Comparison of ENCODE assay signal across 22 cellular contexts in the genomic region with DNA sequence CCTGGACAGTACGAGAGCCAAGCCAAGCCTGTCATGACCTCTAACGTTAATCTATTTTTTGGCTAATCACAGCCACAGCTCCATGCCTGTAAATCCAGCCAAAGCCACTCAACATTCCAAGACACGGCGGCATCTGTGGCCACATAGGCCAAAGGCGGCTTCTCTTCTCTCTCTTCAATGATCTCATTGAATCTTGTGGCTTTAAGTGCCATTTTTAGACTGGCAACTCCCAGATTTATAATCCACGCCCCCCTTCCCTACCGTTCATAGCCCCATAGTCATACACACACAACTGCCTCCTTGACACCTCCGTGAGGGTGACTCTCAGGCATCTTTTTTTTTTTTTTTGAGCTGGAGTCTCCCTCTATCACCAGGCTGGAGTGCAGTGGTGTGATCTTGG. TPM values are rescaled to one million over a fixed set of nuclear protein-coding genes. Genes with fewer than 3 reads are reported as not detected.
A peak's percentile ranks its signal among the peaks of the same experiment; 100 is the strongest.
DNase-seq lines count a peak whose midpoint lies in the region; ATAC-seq and TF ChIP-seq lines count a peak whose summit lies in the region.
"Had no signal": no experiment of that assay in that cellular context is flagged by ENCODE, and none has a peak within 500 bp of the region (broad histone marks: within the 10 kb centered on the region; RNA-seq: fewer than 3 reads in every experiment).

No MANE protein-coding gene starts in this region.

- H3K9me3 Mint-ChIP-seq in activated CD4-positive, alpha-beta T cell treated with anti-CD3 and anti-CD28 coated beads, Interleukin-2, amount 10 ng/mL, durations not matched to agents 7 days and 5 days = no peaks in the 10 kb centered on the region
- H3K9me3 Mint-ChIP-seq: immature natural killer cell; stimulated activated naive CD8-positive, alpha-beta T cell treated with anti-CD3 and anti-CD28 coated beads, Interleukin-15, amount 100 ng/mL, for 72 hours had no signal

- H3K4me1 ChIP-seq in left lung = peaks cover 2 to 24% of the 10 kb centered on the region in 2 donors
- H3K4me1 ChIP-seq in tibial artery = peaks cover 0 to 16% (median 12%) of the 10 kb centered on the region in 4 donors

- H3K4me1 Mint-ChIP-seq in activated CD4-positive, alpha-beta T cell treated with anti-CD3 and anti-CD28 coated beads, Interleukin-2, amount 10 ng/mL, durations not matched to agents 7 days and 5 days = peaks cover 45% of the 10 kb centered on the region

- intact Hi-C loops in left lung (cut with DNase I) = no loop called here
- intact Hi-C loops in tibial artery (cut with DNase I; ENCODE audit: low total_unique reads) = no loop called here
- intact Hi-C loops in posterior vena cava (cut with DNase I) = loop anchor here in 1 of 2 donors (10.0 kb wide), 1 partner anchor 100 kb away; no protein-coding TSS in a partner anchor

- peak overlapping the region; percentile 42 for H3K27ac Mint-ChIP-seq in activated CD4-positive, alpha-beta T cell treated with anti-CD3 and anti-CD28 coated beads, Interleukin-2, amount 10 ng/mL, durations not matched to agents 7 days and 5 days
- H3K27ac Mint-ChIP-seq: immature natural killer cell had no signal

- ATAC-seq in left lung (peak; percentile 26), GM19467 (IDR thresholded peaks at IDR 0.05; ENCODE audit: unreplicated experiment) (no peak), GM21526 (IDR thresholded peaks at IDR 0.05; ENCODE audit: low FRiP score, unreplicated experiment) (no peak)
- ATAC-seq: pancreas; stimulated activated naive CD8-positive, alpha-beta T cell treated with anti-CD3 and anti-CD28 coated beads, Interleukin-15, amount 100 ng/mL, for 72 hours had no signal

- H3K36me3 ChIP-seq in left lung (no peaks in the 10 kb centered on the region), tibial artery (no peaks in the 10 kb centered on the region)
- H3K36me3 ChIP-seq: lower lobe of right lung, pancreas had no signal

- no peak overlapping the region for H3K4me3 Mint-ChIP-seq in activated CD4-positive, alpha-beta T cell treated with anti-CD3 and anti-CD28 coated beads, Interleukin-2, amount 10 ng/mL, durations not matched to agents 7 days and 5 days
- H3K4me3 Mint-ChIP-seq: CD14-positive monocyte; immature natural killer cell; stimulated activated naive CD8-positive, alpha-beta T cell treated with anti-CD3 and anti-CD28 coated beads, Interleukin-15, amount 100 ng/mL, for 72 hours had no signal

- H3K36me3 Mint-ChIP-seq in activated CD4-positive, alpha-beta T cell treated with anti-CD3 and anti-CD28 coated beads, Interleukin-2, amount 10 ng/mL, durations not matched to agents 7 days and 5 days (ENCODE audit: low read depth) = peaks cover 4% of the 10 kb centered on the region
- H3K36me3 Mint-ChIP-seq: immature natural killer cell had no signal

- no peak overlapping the region for H3K27ac ChIP-seq in left lung
- H3K27ac ChIP-seq in tibial artery = peak overlapping the region; percentile 38 to 62
- H3K27ac ChIP-seq: esophagus muscularis mucosa, lower lobe of right lung, pancreas, sigmoid colon had no signal

- no peak overlapping the region for H3K4me3 ChIP-seq in left lung
- H3K4me3 ChIP-seq in tibial artery = no peak overlapping the region
- H3K4me3 ChIP-seq: esophagus muscularis mucosa, lower lobe of right lung, pancreas, sigmoid colon had no signal

- POLR2A ChIA-PET in activated CD4-positive, alpha-beta T cell treated with anti-CD3 and anti-CD28 coated beads, Interleukin-2, amount 10 ng/mL, durations not matched to agents 7 days and 5 days (lab: Charles Lee) = no interaction called here

- CTCF ChIA-PET in activated CD4-positive, alpha-beta T cell treated with anti-CD3 and anti-CD28 coated beads, Interleukin-2, amount 10 ng/mL, durations not matched to agents 7 days and 5 days (lab: Charles Lee) = interaction anchor here (2.0 kb wide), 1 partner anchor 175 kb away, joined by 7 read pairs; no protein-coding TSS in a partner anchor

- H3K27me3 ChIP-seq in left lung = no peaks in the 10 kb centered on the region
- H3K27me3 ChIP-seq in tibial artery = no peaks in the 10 kb centered on the region
- H3K27me3 ChIP-seq: esophagus muscularis mucosa, pancreas, sigmoid colon had no signal

- TF ChIP-seq CTCF in left lung (IDR thresholded peaks at IDR 0.05) (no peak), tibial artery (IDR thresholded peaks at IDR 0.05) (no peak)

- peaks cover 7% of the 10 kb centered on the region for H3K27me3 Mint-ChIP-seq in activated CD4-positive, alpha-beta T cell treated with anti-CD3 and anti-CD28 coated beads, Interleukin-2, amount 10 ng/mL, durations not matched to agents 7 days and 5 days
- H3K27me3 Mint-ChIP-seq: stimulated activated naive CD8-positive, alpha-beta T cell treated with anti-CD3 and anti-CD28 coated beads, Interleukin-15, amount 100 ng/mL, for 72 hours had no signal

- H3K9me3 ChIP-seq in left lung = no peaks in the 10 kb centered on the region
- no peaks in the 10 kb centered on the region for H3K9me3 ChIP-seq in tibial artery
- H3K9me3 ChIP-seq: esophagus muscularis mucosa, lower lobe of right lung, pancreas, sigmoid colon had no signal

- no peak for DNase-seq in activated CD4-positive, alpha-beta T cell treated with anti-CD3 and anti-CD28 coated beads, Interleukin-2, amount 10 ng/mL, durations not matched to agents 7 days and 5 days
- no peak for DNase-seq in activated CD4-positive, alpha-beta T cell treated with anti-CD3 and anti-CD28 coated beads for 1 hour
- DNase-seq in RPMI7951 (ENCODE audit: low read depth) = peak; percentile 95
- DNase-seq in left lung = no peak
- no peak for DNase-seq in tibial artery
- no peak for DNase-seq in posterior vena cava (ENCODE audit: low spot score)
- DNase-seq: 8988T; activated CD4-positive, alpha-beta T cell treated with anti-CD3 and anti-CD28 coated beads, Interleukin-2, amount 50 U/mL, for 4 hours; activated gamma-delta T cell treated with Interleukin-2 at 50 U/mL for 16 hours; cerebellar nuclear complex; effector CD8-positive, alpha-beta T cell; HCEC 1CT; immature natural killer cell; lower lobe of right lung; NCI-H524 treated with DMSO at 0.1 percent for 48 hours; pancreas; sigmoid colon; stimulated activated naive CD8-positive, alpha-beta T cell treated with anti-CD3 and anti-CD28 coated beads, Interleukin-15, amount 100 ng/mL, for 72 hours had no signal

RNA-seq across cellular contexts. Expression of a gene that starts 5.7 kb away (rescaled TPM):
- total RNA-seq in activated CD4-positive, alpha-beta T cell treated with anti-CD3 and anti-CD28 coated beads, Interleukin-2, amount 10 ng/mL, durations not matched to agents 7 days and 5 days = 10 to 100 TPM; 13.7 to 14.4 TPM
- total RNA-seq in RPMI7951 (2014; rRNA removed; shearing (Covaris generic)) = 41.3 and 43.5 TPM in 2 replicates
- 10 to 100 TPM; 86.2 to 94.7 TPM for total RNA-seq in left lung
- 10 to 100 TPM; 85.7 to 88.0 TPM for total RNA-seq in posterior vena cava

RNA-seq across cellular contexts. Expression of a gene that starts 25.4 kb away (rescaled TPM):
- 10 to 100 TPM; 38.9 to 42.1 TPM for total RNA-seq in activated CD4-positive, alpha-beta T cell treated with anti-CD3 and anti-CD28 coated beads, Interleukin-2, amount 10 ng/mL, durations not matched to agents 7 days and 5 days
- 54.4 and 56.4 TPM in 2 replicates for total RNA-seq in RPMI7951 (2014; rRNA removed; shearing (Covaris generic))
- total RNA-seq in left lung (10 to 100 TPM; 44.5 to 45.0 TPM), posterior vena cava (10 to 100 TPM; 45.6 to 59.6 TPM)

Comparison
In these comparisons a context has a peak if more than half of its experiments do, and no peak if none do; other contexts are left out.
1. H3K27ac ChIP-seq: peak in tibial artery (2 of 2); none in left lung (0 of 2).